ENCODE assay signal across 8 cellular contexts in genomic region chr3:30649572-30650310, GRCh38. TPM values are rescaled to one million over a fixed set of nuclear protein-coding genes. Genes with fewer than 3 reads are reported as not detected.
DNase-seq lines count a peak whose midpoint lies in the region; ATAC-seq lines count a peak whose summit lies in the region.

No MANE protein-coding gene starts in this region.

- H3K4me1 ChIP-seq in muscle layer of colon (ENCODE audit: insufficient read depth, low read length): peaks cover 41% of the 10 kb centered on the region

- DNase-seq in activated CD4-positive, alpha-beta T cell treated with anti-CD3 and anti-CD28 coated beads, Interleukin-2, amount 10 ng/mL, durations not matched to agents 7 days and 5 days: no peak
- DNase-seq in activated CD4-positive, alpha-beta T cell treated with anti-CD3 and anti-CD28 coated beads, Interleukin-2, amount 50 U/mL, for 48 hours: no peak
- no peak for DNase-seq in activated T-helper 1 cell treated with anti-CD3 and anti-CD28 coated beads, Interleukin-12 subunit alpha, Interleukin-12 subunit beta, Interleukin-2, Interleukin-4 antibody, amounts not matched to agents 30 ng/mL and 10 ng/mL and 1 ng/mL, durations not matched to agents 14 hours and 24 hours and 36 hours (ENCODE audit: low spot score)
- no peak for DNase-seq in SHP77 (lab: John Stamatoyannopoulos, UW)
- no peak for DNase-seq in NCI-H2196 (lab: John Stamatoyannopoulos, UW; ENCODE audit: unreplicated experiment)
- no peak for DNase-seq in ACHN

- H3K36me3 ChIP-seq in muscle layer of colon (ENCODE audit: insufficient read depth, low read length): peaks cover 78% of the 10 kb centered on the region

- H3K4me3 Mint-ChIP-seq in activated CD4-positive, alpha-beta T cell treated with anti-CD3 and anti-CD28 coated beads, Interleukin-2, amount 10 ng/mL, durations not matched to agents 7 days and 5 days: no peak overlapping the region
- no peak overlapping the region for H3K4me3 Mint-ChIP-seq in activated T-helper 1 cell treated with anti-CD3 and anti-CD28 coated beads, Interleukin-12 subunit alpha, Interleukin-12 subunit beta, Interleukin-2, Interleukin-4 antibody, amounts not matched to agents 30 ng/mL and 10 ng/mL and 1 ng/mL, durations not matched to agents 14 hours and 24 hours and 36 hours

- no peaks in the 10 kb centered on the region for H3K27me3 Mint-ChIP-seq in activated CD4-positive, alpha-beta T cell treated with anti-CD3 and anti-CD28 coated beads, Interleukin-2, amount 10 ng/mL, durations not matched to agents 7 days and 5 days
- no peaks in the 10 kb centered on the region for H3K27me3 Mint-ChIP-seq in activated T-helper 1 cell treated with anti-CD3 and anti-CD28 coated beads, Interleukin-12 subunit alpha, Interleukin-12 subunit beta, Interleukin-2, Interleukin-4 antibody, amounts not matched to agents 30 ng/mL and 10 ng/mL and 1 ng/mL, durations not matched to agents 14 hours and 24 hours and 36 hours (ENCODE audit: insufficient read depth)

- no peak overlapping the region for H3K9ac ChIP-seq in muscle layer of colon (ENCODE audit: low read length)

- no peak overlapping the region for H3K4me3 ChIP-seq in muscle layer of colon (ENCODE audit: low read depth in 1 of 2, low read length in 2 of 2)

- H3K36me3 Mint-ChIP-seq in activated CD4-positive, alpha-beta T cell treated with anti-CD3 and anti-CD28 coated beads, Interleukin-2, amount 10 ng/mL, durations not matched to agents 7 days and 5 days (ENCODE audit: low read depth): peaks cover 94% of the 10 kb centered on the region
- H3K36me3 Mint-ChIP-seq in activated T-helper 1 cell treated with anti-CD3 and anti-CD28 coated beads, Interleukin-12 subunit alpha, Interleukin-12 subunit beta, Interleukin-2, Interleukin-4 antibody, amounts not matched to agents 30 ng/mL and 10 ng/mL and 1 ng/mL, durations not matched to agents 14 hours and 24 hours and 36 hours (ENCODE audit: low read depth): peaks cover 85% of the 10 kb centered on the region

- peak; percentile 55 for ATAC-seq in HG03135 (IDR thresholded peaks at IDR 0.05; ENCODE audit: unreplicated experiment)

- peak overlapping the region; percentile 60 for H3K27ac Mint-ChIP-seq in activated CD4-positive, alpha-beta T cell treated with anti-CD3 and anti-CD28 coated beads, Interleukin-2, amount 10 ng/mL, durations not matched to agents 7 days and 5 days
- H3K27ac Mint-ChIP-seq in activated T-helper 1 cell treated with anti-CD3 and anti-CD28 coated beads, Interleukin-12 subunit alpha, Interleukin-12 subunit beta, Interleukin-2, Interleukin-4 antibody, amounts not matched to agents 30 ng/mL and 10 ng/mL and 1 ng/mL, durations not matched to agents 14 hours and 24 hours and 36 hours: peak overlapping the region; percentile 67

- in situ Hi-C loops in ACHN (cut with HindIII; ENCODE audit: low pct_ligation_motif_present, low pct_unique_long_range_greater_than_20kb, low sequenced_read_pairs): no loop called here

- POLR2A ChIA-PET in activated CD4-positive, alpha-beta T cell treated with anti-CD3 and anti-CD28 coated beads, Interleukin-2, amount 10 ng/mL, durations not matched to agents 7 days and 5 days (lab: Charles Lee): no interaction called here

- peaks cover 96% of the 10 kb centered on the region for H3K4me1 Mint-ChIP-seq in activated CD4-positive, alpha-beta T cell treated with anti-CD3 and anti-CD28 coated beads, Interleukin-2, amount 10 ng/mL, durations not matched to agents 7 days and 5 days
- H3K4me1 Mint-ChIP-seq in activated T-helper 1 cell treated with anti-CD3 and anti-CD28 coated beads, Interleukin-12 subunit alpha, Interleukin-12 subunit beta, Interleukin-2, Interleukin-4 antibody, amounts not matched to agents 30 ng/mL and 10 ng/mL and 1 ng/mL, durations not matched to agents 14 hours and 24 hours and 36 hours (ENCODE audit: low read depth): peaks cover 96% of the 10 kb centered on the region

- CTCF ChIA-PET in activated CD4-positive, alpha-beta T cell treated with anti-CD3 and anti-CD28 coated beads, Interleukin-2, amount 10 ng/mL, durations not matched to agents 7 days and 5 days (lab: Charles Lee): no interaction called here

- H3K27me3 ChIP-seq in muscle layer of colon (ENCODE audit: control insufficient read depth in 1 of 2, insufficient read depth in 2 of 2, low read length in 2 of 2): no peaks in the 10 kb centered on the region

- H3K27ac ChIP-seq in muscle layer of colon (ENCODE audit: low read depth, low read length): peak overlapping the region; percentile 6

- no peaks in the 10 kb centered on the region for H3K9me3 ChIP-seq in muscle layer of colon (ENCODE audit: low read length)

- intact Hi-C loops in activated T-helper 1 cell treated with anti-CD3 and anti-CD28 coated beads, Interleukin-12 subunit alpha, Interleukin-12 subunit beta, Interleukin-2, Interleukin-4 antibody, amounts not matched to agents 30 ng/mL and 10 ng/mL and 1 ng/mL, durations not matched to agents 14 hours and 24 hours and 36 hours (cut with micrococcal nuclease): no loop called here

- H3K9me3 Mint-ChIP-seq in activated CD4-positive, alpha-beta T cell treated with anti-CD3 and anti-CD28 coated beads, Interleukin-2, amount 10 ng/mL, durations not matched to agents 7 days and 5 days: no peaks in the 10 kb centered on the region
- H3K9me3 Mint-ChIP-seq in activated T-helper 1 cell treated with anti-CD3 and anti-CD28 coated beads, Interleukin-12 subunit alpha, Interleukin-12 subunit beta, Interleukin-2, Interleukin-4 antibody, amounts not matched to agents 30 ng/mL and 10 ng/mL and 1 ng/mL, durations not matched to agents 14 hours and 24 hours and 36 hours: no peaks in the 10 kb centered on the region

RNA-seq across cellular contexts. Expression of gene TGFBR2, which starts 43.3 kb away (rescaled TPM):
- total RNA-seq in activated CD4-positive, alpha-beta T cell treated with anti-CD3 and anti-CD28 coated beads, Interleukin-2, amount 10 ng/mL, durations not matched to agents 7 days and 5 days: 10 to 100 TPM; 74.4 to 77.8 TPM
- 58.2 and 59.6 TPM in 2 replicates for total RNA-seq in activated T-helper 1 cell treated with anti-CD3 and anti-CD28 coated beads, Interleukin-12 subunit alpha, Interleukin-12 subunit beta, Interleukin-2, Interleukin-4 antibody, amounts not matched to agents 30 ng/mL and 10 ng/mL and 1 ng/mL, durations not matched to agents 14 hours and 24 hours and 36 hours
